ENCODE assay signal across 10 cellular contexts in the genomic region with DNA sequence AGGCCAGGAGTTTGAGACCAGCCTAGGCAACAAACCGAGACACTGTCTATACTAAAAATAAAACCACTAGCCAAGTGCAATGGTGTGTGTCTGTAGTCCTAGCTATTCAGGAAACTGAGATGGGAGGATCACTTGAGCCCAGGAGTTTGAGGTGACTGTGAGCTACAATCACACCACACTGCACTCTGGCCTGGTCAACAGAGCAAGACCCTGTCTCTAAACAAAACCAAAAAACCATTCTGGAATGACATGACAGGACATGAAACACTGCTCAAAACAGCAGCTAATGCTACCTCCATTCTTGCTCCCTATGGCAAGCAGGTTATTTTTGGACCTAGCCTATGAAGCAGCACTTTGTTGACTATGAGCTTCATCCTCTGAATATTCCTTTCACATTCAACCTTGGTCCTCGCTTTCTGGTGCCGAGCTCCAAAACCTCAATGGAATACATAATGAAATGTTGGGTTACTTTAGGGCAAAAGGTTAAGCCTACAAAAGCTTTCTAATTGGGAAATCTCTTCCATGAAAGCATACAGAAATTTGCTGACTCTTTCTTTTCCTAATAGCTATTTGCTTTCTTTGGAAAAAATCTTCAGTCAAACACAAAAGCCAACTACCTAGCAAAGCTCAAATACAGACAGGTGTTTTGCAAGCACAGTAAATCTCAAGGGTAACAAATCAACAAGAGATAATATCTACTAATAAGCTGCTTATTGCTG. TPM values are rescaled to one million over a fixed set of nuclear protein-coding genes. Genes with fewer than 3 reads are reported as not detected.
DNase-seq lines count a peak whose midpoint lies in the region.
"Had no signal": no experiment of that assay in that cellular context is flagged by ENCODE, and none has a peak within 500 bp of the region (broad histone marks: within the 10 kb centered on the region; RNA-seq: fewer than 3 reads in every experiment).

No MANE protein-coding gene starts in this region.

- no peak overlapping the region for H3K4me3 Mint-ChIP-seq in activated CD4-positive, alpha-beta T cell treated with anti-CD3 and anti-CD28 coated beads, Interleukin-2, amount 10 ng/mL, durations not matched to agents 24 days and 14 days
- H3K4me3 Mint-ChIP-seq: activated CD4-positive, alpha-beta T cell treated with anti-CD3 and anti-CD28 coated beads, Interleukin-2, amount 10 ng/mL, durations not matched to agents 7 days and 5 days had no signal

- H3K9me3 Mint-ChIP-seq in activated CD4-positive, alpha-beta T cell treated with anti-CD3 and anti-CD28 coated beads, Interleukin-2, amount 10 ng/mL, durations not matched to agents 24 days and 14 days, result no peaks in the 10 kb centered on the region

- peak; percentile 50 for DNase-seq in activated CD4-positive, alpha-beta T cell treated with anti-CD3 and anti-CD28 coated beads, Interleukin-2, amount 10 ng/mL, durations not matched to agents 24 days and 14 days
- no peak for DNase-seq in activated CD4-positive, alpha-beta T cell treated with anti-CD3 and anti-CD28 coated beads, Interleukin-2, amount 50 U/mL, for 1 hour
- peak; percentile 76 for DNase-seq in NCI-H2227 (lab: John Stamatoyannopoulos, UW; ENCODE audit: unreplicated experiment)
- peak; percentile 56 for DNase-seq in fibroblast of peridontal ligament (ENCODE audit: extremely low read depth)
- peak in 2 of 49 donors; percentile 12 to 18 for DNase-seq in substantia nigra (lab: John Stamatoyannopoulos, UW)
- no peak for DNase-seq in middle frontal gyrus (ENCODE audit: extremely low spot score, low spot score)
- no peak for DNase-seq in activated CD8-positive, alpha-beta memory T cell treated with anti-CD3 and anti-CD28 coated beads, Interleukin-2, amount 50 U/mL, for 48 hours
- no peak for DNase-seq in cerebellum (ENCODE audit: low spot score)
- DNase-seq: activated CD4-positive, alpha-beta T cell treated with anti-CD3 and anti-CD28 coated beads, Interleukin-2, amount 10 ng/mL, durations not matched to agents 7 days and 5 days; aorta had no signal

- H3K27me3 Mint-ChIP-seq in activated CD4-positive, alpha-beta T cell treated with anti-CD3 and anti-CD28 coated beads, Interleukin-2, amount 10 ng/mL, durations not matched to agents 24 days and 14 days, result no peaks in the 10 kb centered on the region
- H3K27me3 Mint-ChIP-seq: activated CD4-positive, alpha-beta T cell treated with anti-CD3 and anti-CD28 coated beads, Interleukin-2, amount 10 ng/mL, durations not matched to agents 7 days and 5 days had no signal

- intact Hi-C loops in activated CD4-positive, alpha-beta T cell treated with anti-CD3 and anti-CD28 coated beads, Interleukin-2, amount 10 ng/mL, durations not matched to agents 24 days and 14 days (cut with micrococcal nuclease), result no loop called here

- H3K27ac Mint-ChIP-seq in activated CD4-positive, alpha-beta T cell treated with anti-CD3 and anti-CD28 coated beads, Interleukin-2, amount 10 ng/mL, durations not matched to agents 24 days and 14 days, result no peak overlapping the region
- H3K27ac Mint-ChIP-seq: activated CD4-positive, alpha-beta T cell treated with anti-CD3 and anti-CD28 coated beads, Interleukin-2, amount 10 ng/mL, durations not matched to agents 7 days and 5 days had no signal

- peaks cover 36% of the 10 kb centered on the region for H3K4me1 Mint-ChIP-seq in activated CD4-positive, alpha-beta T cell treated with anti-CD3 and anti-CD28 coated beads, Interleukin-2, amount 10 ng/mL, durations not matched to agents 24 days and 14 days

- peak overlapping the region; percentile 56 for H3K27ac ChIP-seq in substantia nigra (ENCODE audit: low read depth, low read length, poor library complexity, severe bottlenecking)

- H3K36me3 Mint-ChIP-seq in activated CD4-positive, alpha-beta T cell treated with anti-CD3 and anti-CD28 coated beads, Interleukin-2, amount 10 ng/mL, durations not matched to agents 24 days and 14 days (ENCODE audit: low read depth), result peaks cover 4% of the 10 kb centered on the region

RNA-seq across cellular contexts. Expression of gene SIK3, which starts 21.1 kb away (rescaled TPM):
- total RNA-seq in activated CD4-positive, alpha-beta T cell treated with anti-CD3 and anti-CD28 coated beads, Interleukin-2, amount 10 ng/mL, durations not matched to agents 24 days and 14 days, result 38.4 and 38.7 TPM in 2 replicates
- 36.6 TPM for total RNA-seq in cerebellum

Comparison
In these comparisons a context has a peak if more than half of its experiments do, and no peak if none do; other contexts are left out.
1. DNase-seq: peak in activated CD4-positive, alpha-beta T cell treated with anti-CD3 and anti-CD28 coated beads, Interleukin-2, amount 10 ng/mL, durations not matched to agents 24 days and 14 days (single experiment), NCI-H2227 (single experiment) and fibroblast of peridontal ligament (single experiment); none in activated CD4-positive, alpha-beta T cell treated with anti-CD3 and anti-CD28 coated beads, Interleukin-2, amount 50 U/mL, for 1 hour (single experiment), middle frontal gyrus (single experiment), activated CD8-positive, alpha-beta memory T cell treated with anti-CD3 and anti-CD28 coated beads, Interleukin-2, amount 50 U/mL, for 48 hours (single experiment) and cerebellum (single experiment).